ENCODE assay signal across 8 cellular contexts in the genomic region with DNA sequence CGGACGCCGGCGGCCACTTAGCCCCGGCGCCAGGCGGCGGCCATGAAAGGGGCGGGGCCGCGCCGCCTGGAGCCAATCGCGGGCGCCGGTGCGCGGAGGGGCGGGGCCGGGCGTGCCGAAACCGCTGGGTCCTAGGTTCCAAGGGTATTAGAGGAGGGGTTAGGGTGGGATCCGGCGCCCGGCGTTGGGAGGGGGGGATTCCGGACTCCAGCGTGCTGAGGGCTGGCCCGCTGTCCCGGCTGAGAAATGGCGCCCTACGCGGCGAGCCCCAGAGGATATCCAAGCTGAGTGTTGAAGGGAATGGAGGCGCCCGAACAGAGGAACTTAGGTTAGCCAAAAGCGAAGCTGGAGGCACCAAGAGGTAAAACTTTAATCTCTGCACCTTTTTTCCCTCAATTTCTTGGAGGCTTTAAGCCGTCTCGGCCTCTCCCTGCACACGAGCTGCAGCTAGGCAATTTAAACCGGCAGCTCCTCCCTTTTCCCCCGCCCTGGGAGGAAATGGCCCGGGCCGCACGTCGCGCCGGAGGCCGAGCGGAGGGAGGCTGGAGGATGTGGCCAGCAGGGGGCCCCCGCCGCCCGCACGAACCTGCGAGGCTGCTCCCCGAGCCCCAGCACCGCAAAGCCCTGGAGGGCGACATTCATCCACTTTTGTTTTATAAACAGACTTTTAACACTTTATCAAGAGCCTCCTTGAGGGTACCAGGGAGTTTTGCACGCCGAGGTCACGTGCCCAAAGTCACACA. TPM values are rescaled to one million over a fixed set of nuclear protein-coding genes. Genes with fewer than 3 reads are reported as not detected.
DNase-seq lines count a peak whose midpoint lies in the region; ATAC-seq lines count a peak whose summit lies in the region.

A gene with protein sequence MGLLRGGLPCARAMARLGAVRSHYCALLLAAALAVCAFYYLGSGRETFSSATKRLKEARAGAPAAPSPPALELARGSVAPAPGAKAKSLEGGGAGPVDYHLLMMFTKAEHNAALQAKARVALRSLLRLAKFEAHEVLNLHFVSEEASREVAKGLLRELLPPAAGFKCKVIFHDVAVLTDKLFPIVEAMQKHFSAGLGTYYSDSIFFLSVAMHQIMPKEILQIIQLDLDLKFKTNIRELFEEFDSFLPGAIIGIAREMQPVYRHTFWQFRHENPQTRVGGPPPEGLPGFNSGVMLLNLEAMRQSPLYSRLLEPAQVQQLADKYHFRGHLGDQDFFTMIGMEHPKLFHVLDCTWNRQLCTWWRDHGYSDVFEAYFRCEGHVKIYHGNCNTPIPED (minus strand): TSS at position 44 of the 743 bp plus-strand sequence. CDS start 101 bp downstream, outside the sequence.

- H3K9me3 ChIP-seq in esophagus (ENCODE audit: control insufficient read depth in 2 of 2, insufficient read depth in 1 of 2, low read depth in 1 of 2, low read length in 1 of 2) = no peaks in the 10 kb centered on the region
- no peaks in the 10 kb centered on the region for H3K9me3 ChIP-seq in muscle layer of colon (ENCODE audit: low read length)

- H3K4me3 ChIP-seq in Jurkat, Clone E6-1 (ENCODE audit: low read length) = peak within 1 kb of the TSS; percentile 78
- peak within 1 kb of the TSS; percentile 65 to 93 for H3K4me3 ChIP-seq in esophagus (ENCODE audit: low read depth in 1 of 2, low read length in 2 of 2)
- H3K4me3 ChIP-seq in muscle layer of colon (ENCODE audit: low read depth in 1 of 2, low read length in 2 of 2) = peak within 1 kb of the TSS; percentile 84 to 88

- ATAC-seq in GM21717 (IDR thresholded peaks at IDR 0.05; ENCODE audit: unreplicated experiment) = peak; percentile 84

- H3K9me3 Mint-ChIP-seq in activated T-cell treated with anti-CD3 and anti-CD28 coated beads, Interleukin-2, amount 50 U/mL, for 24 hours = no peaks in the 10 kb centered on the region

- H3K27ac Mint-ChIP-seq in activated T-cell treated with anti-CD3 and anti-CD28 coated beads, Interleukin-2, amount 50 U/mL, for 24 hours = peak within 1 kb of the TSS; percentile 91

- 0% methylated on average over 47 to 62 of the region's 62 CpGs for WGBS in esophagus, 2 donors

- peaks cover 32% of the 10 kb centered on the region for H3K4me1 Mint-ChIP-seq in activated T-cell treated with anti-CD3 and anti-CD28 coated beads, Interleukin-2, amount 50 U/mL, for 24 hours (ENCODE audit: low read depth)

- H3K36me3 Mint-ChIP-seq in activated T-cell treated with anti-CD3 and anti-CD28 coated beads, Interleukin-2, amount 50 U/mL, for 24 hours (ENCODE audit: low read depth) = peaks cover 27% of the 10 kb centered on the region

- no peaks in the 10 kb centered on the region for H3K27me3 ChIP-seq in esophagus (ENCODE audit: control insufficient read depth in 1 of 2, insufficient read depth in 2 of 2, low read length in 2 of 2)
- no peaks in the 10 kb centered on the region for H3K27me3 ChIP-seq in muscle layer of colon (ENCODE audit: control insufficient read depth in 1 of 2, insufficient read depth in 2 of 2, low read length in 2 of 2)

- H3K27me3 Mint-ChIP-seq in activated T-cell treated with anti-CD3 and anti-CD28 coated beads, Interleukin-2, amount 50 U/mL, for 24 hours = no peaks in the 10 kb centered on the region

- H3K36me3 ChIP-seq in esophagus (ENCODE audit: control insufficient read depth in 2 of 2, insufficient read depth in 2 of 2, low read length in 1 of 2) = no peaks in the 10 kb centered on the region
- peaks cover 6% of the 10 kb centered on the region for H3K36me3 ChIP-seq in muscle layer of colon (ENCODE audit: insufficient read depth, low read length)

- H3K4me3 Mint-ChIP-seq in activated T-cell treated with anti-CD3 and anti-CD28 coated beads, Interleukin-2, amount 50 U/mL, for 24 hours = peak within 1 kb of the TSS; percentile 84

- H3K4me1 ChIP-seq in esophagus (ENCODE audit: control insufficient read depth in 2 of 2, insufficient read depth in 2 of 2, low read length in 1 of 2) (peaks cover 7 to 10% of the 10 kb centered on the region in 2 donors), muscle layer of colon (ENCODE audit: insufficient read depth, low read length) (peaks cover 21% of the 10 kb centered on the region)

- H3K9ac ChIP-seq in muscle layer of colon (ENCODE audit: low read length) = peak within 1 kb of the TSS; percentile 32

- DNase-seq in DMS53 treated with DMSO at 0.1 percent for 48 hours (lab: John Stamatoyannopoulos, UW; ENCODE audit: unreplicated experiment) = peak; percentile 48
- DNase-seq in Jurkat, Clone E6-1 (ENCODE audit: low read depth, low spot score) = peak; percentile 81
- DNase-seq in OCI-M1 (lab: John Stamatoyannopoulos, UW) = peak; percentile 93
- DNase-seq in activated T-cell treated with anti-CD3 and anti-CD28 coated beads, Interleukin-2, amount 50 U/mL, for 24 hours = peak; percentile 95
- peak; percentile 76 to 82 for DNase-seq in stimulated activated CD8-positive, alpha-beta memory T cell treated with anti-CD3 and anti-CD28 coated beads, Interleukin-7, amount 100 ng/mL, for 1 hour (ENCODE audit: low read depth in 2 of 2)

- peak within 1 kb of the TSS; percentile 85 to 96 for H3K27ac ChIP-seq in esophagus (ENCODE audit: low read depth in 2 of 2, low read length in 1 of 2)
- H3K27ac ChIP-seq in muscle layer of colon (ENCODE audit: low read depth, low read length) = peak within 1 kb of the TSS; percentile 80

RNA-seq across cellular contexts. Expression of the gene that starts here (rescaled TPM):
- polyA plus RNA-seq in Jurkat, Clone E6-1 (2012; ENCODE audit: insufficient read depth, insufficient read length) = 9.9 TPM
- polyA plus RNA-seq in esophagus = 10 to 100 TPM; 10.2 to 10.4 TPM

Comparison
In these comparisons a context has a peak if more than half of its experiments do, and no peak if none do; other contexts are left out.
1. Peak in every context shown above with its lines: DNase-seq, ATAC-seq, H3K4me3 ChIP-seq and H3K27ac ChIP-seq.